1 cellular context compared by ENCODE assay signal in genomic region chr9:98455256-98455956, GRCh38.
TF ChIP-seq lines count a peak whose summit lies in the region.

No MANE protein-coding gene starts in this region.

TF ChIP-seq in HepG2, 621 proteins besides CTCF, POLR2A, EP300 and RAD21:
- TF ChIP-seq GMEB1 (CRISPR knock-in tag; IDR thresholded peaks at IDR 0.05; ENCODE audit: borderline replicate concordance) (no peak), ZNF768 (CRISPR knock-in tag; IDR thresholded peaks at IDR 0.05) (peak; percentile 35; the same call in 1 of the 2 replicates)
TF ChIP-seq in HepG2: peak in this region for 1.
